16 cellular contexts compared by ENCODE assay signal in genomic region chr7:123131556-123132345, GRCh38.
"Had no signal": no experiment of that assay in that cellular context is flagged by ENCODE, and none has a peak within 500 bp of the region (broad histone marks: within the 10 kb centered on the region; RNA-seq: fewer than 3 reads in every experiment).

No MANE protein-coding gene starts in this region.

- DNase-seq: effector CD4-positive, alpha-beta T cell; endodermal cell; erythroblast; foreskin keratinocyte; left colon; left ventricle myocardium superior; mesenchymal stem cell; midbrain; nucleus accumbens; ovary; sigmoid colon; stimulated activated CD4-positive, alpha-beta T cell treated with anti-CD3 and anti-CD28 coated beads, Interleukin-2, amount 100 ng/mL, for 24 hours; stimulated activated CD4-positive, alpha-beta T cell treated with anti-CD3 and anti-CD28 coated beads, Interleukin-4, amount 100 ng/mL, for 4 hours; stimulated activated naive B cell treated with anti-CD40 and anti-IgM and Interleukin-4, amounts not matched to agents 10 μg/mL and 1 μg/mL and 100 μg/mL, for 72 hours; stimulated activated naive CD8-positive, alpha-beta T cell treated with anti-CD3 and anti-CD28 coated beads, Interleukin-15, amount 100 ng/mL, for 72 hours; testis had no signal
